36 cellular contexts compared by ENCODE assay signal in the genomic region with DNA sequence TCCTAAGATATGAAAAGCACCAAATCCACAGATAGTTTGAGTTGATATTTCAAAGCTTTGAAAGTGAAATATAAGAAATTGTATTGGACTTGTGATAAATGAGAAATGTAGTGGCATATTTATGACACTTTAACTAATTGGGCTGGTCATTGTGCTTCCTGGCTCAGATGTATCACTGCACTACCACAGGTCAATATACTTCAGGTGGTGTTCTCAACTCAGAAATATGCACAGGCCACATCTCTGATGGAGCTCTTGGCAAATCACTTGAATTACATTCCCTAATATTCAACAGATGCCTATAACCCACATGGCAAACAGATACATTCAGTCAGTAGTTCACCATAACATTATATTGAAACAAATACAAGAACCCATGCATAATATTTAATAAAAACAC.
"Had no signal": no experiment of that assay in that cellular context is flagged by ENCODE, and none has a peak within 500 bp of the region (broad histone marks: within the 10 kb centered on the region; RNA-seq: fewer than 3 reads in every experiment).

No MANE protein-coding gene starts in this region.

- ATAC-seq: activated CD8-positive, alpha-beta T cell treated with anti-CD3 and anti-CD28 coated beads for 36 hours; activated naive CD8-positive, alpha-beta T cell treated with anti-CD3 and anti-CD28 coated beads, Interleukin-2, amount 50 U/mL, for 24 hours; activated T-cell treated with anti-CD3 and anti-CD28 coated beads, Interleukin-2, amount 50 U/mL, for 4 hours; activated T-cell treated with anti-CD3 and anti-CD28 coated beads, Interleukin-2, amount 50 U/mL, for 72 hours; activated T-helper 17 cell treated with anti-CD3 and anti-CD28 coated beads, Interleukin-2, amount 50 U/mL, for 72 hours; body of pancreas had no signal

- H3K4me1 ChIP-seq: ascending aorta, breast epithelium had no signal

- H3K27ac Mint-ChIP-seq: activated B cell treated with CpG ODN at 0.5 μM for 24 hours; activated CD4-positive, alpha-beta memory T cell treated with anti-CD3 and anti-CD28 coated beads for 36 hours; activated CD4-positive, alpha-beta T cell treated with anti-CD3 and anti-CD28 coated beads, Interleukin-2, amount 10 ng/mL, durations not matched to agents 24 days and 14 days; activated CD8-positive, alpha-beta T cell treated with anti-CD3 and anti-CD28 coated beads for 36 hours; activated naive CD4-positive, alpha-beta T cell treated with anti-CD3 and anti-CD28 coated beads for 36 hours; activated naive CD4-positive, alpha-beta T cell treated with anti-CD3 and anti-CD28 coated beads, Interleukin-2, amount 50 U/mL, for 24 hours; activated naive CD8-positive, alpha-beta T cell; activated naive CD8-positive, alpha-beta T cell treated with anti-CD3 and anti-CD28 coated beads, Interleukin-2, amount 10 ng/mL, durations not matched to agents 7 days and 5 days; activated naive CD8-positive, alpha-beta T cell treated with anti-CD3 and anti-CD28 coated beads, Interleukin-2, amount 50 U/mL, for 24 hours; activated T-cell treated with anti-CD3 and anti-CD28 coated beads, Interleukin-2, amount 50 U/mL, for 72 hours; activated T-helper 1 cell treated with anti-CD3 and anti-CD28 coated beads, Interleukin-12 subunit alpha, Interleukin-12 subunit beta, Interleukin-2, Interleukin-4 antibody, amounts not matched to agents 30 ng/mL and 10 ng/mL and 1 ng/mL, durations not matched to agents 14 hours and 24 hours and 36 hours; activated T-helper 17 cell treated with anti-CD3 and anti-CD28 coated beads, Interleukin-2, amount 50 U/mL, for 72 hours; T-helper 1 cell treated with Interleukin-12 subunit alpha and Interleukin-12 subunit beta and Interleukin-4 antibody, amounts not matched to agents 30 μg/mL and 1 μg/mL, for 36 hours; T-helper 2 cell treated with Interferon-gamma antibody and Interleukin-4, amounts not matched to agents 5 μg/mL and 100 μg/mL, for 36 hours had no signal

- H3K4me3 Mint-ChIP-seq: activated B cell treated with CpG ODN at 0.5 μM for 24 hours; activated CD4-positive, alpha-beta memory T cell treated with anti-CD3 and anti-CD28 coated beads for 36 hours; activated CD4-positive, alpha-beta T cell treated with anti-CD3 and anti-CD28 coated beads, Interleukin-2, amount 10 ng/mL, durations not matched to agents 24 days and 14 days; activated CD8-positive, alpha-beta T cell treated with anti-CD3 and anti-CD28 coated beads for 36 hours; activated naive CD4-positive, alpha-beta T cell treated with anti-CD3 and anti-CD28 coated beads for 36 hours; activated naive CD4-positive, alpha-beta T cell treated with anti-CD3 and anti-CD28 coated beads, Interleukin-2, amount 50 U/mL, for 24 hours; activated naive CD8-positive, alpha-beta T cell; activated naive CD8-positive, alpha-beta T cell treated with anti-CD3 and anti-CD28 coated beads, Interleukin-2, amount 10 ng/mL, durations not matched to agents 7 days and 5 days; activated naive CD8-positive, alpha-beta T cell treated with anti-CD3 and anti-CD28 coated beads, Interleukin-2, amount 50 U/mL, for 24 hours; activated T-cell treated with anti-CD3 and anti-CD28 coated beads, Interleukin-2, amount 50 U/mL, for 4 hours; activated T-cell treated with anti-CD3 and anti-CD28 coated beads, Interleukin-2, amount 50 U/mL, for 72 hours; activated T-helper 1 cell treated with anti-CD3 and anti-CD28 coated beads, Interleukin-12 subunit alpha, Interleukin-12 subunit beta, Interleukin-2, Interleukin-4 antibody, amounts not matched to agents 30 ng/mL and 10 ng/mL and 1 ng/mL, durations not matched to agents 14 hours and 24 hours and 36 hours; activated T-helper 17 cell treated with anti-CD3 and anti-CD28 coated beads, Interleukin-2, amount 50 U/mL, for 72 hours; T-helper 1 cell treated with Interleukin-12 subunit alpha and Interleukin-12 subunit beta and Interleukin-4 antibody, amounts not matched to agents 30 μg/mL and 1 μg/mL, for 36 hours; T-helper 2 cell treated with Interferon-gamma antibody and Interleukin-4, amounts not matched to agents 5 μg/mL and 100 μg/mL, for 36 hours had no signal

- H3K36me3 Mint-ChIP-seq: activated CD4-positive, alpha-beta memory T cell treated with anti-CD3 and anti-CD28 coated beads for 36 hours; activated naive CD4-positive, alpha-beta T cell treated with anti-CD3 and anti-CD28 coated beads, Interleukin-2, amount 50 U/mL, for 24 hours; activated naive CD8-positive, alpha-beta T cell; activated naive CD8-positive, alpha-beta T cell treated with anti-CD3 and anti-CD28 coated beads, Interleukin-2, amount 10 ng/mL, durations not matched to agents 7 days and 5 days had no signal

- H3K27me3 ChIP-seq: ascending aorta, body of pancreas, brain microvascular endothelial cell, breast epithelium had no signal

- H3K4me3 ChIP-seq: ascending aorta, body of pancreas, breast epithelium had no signal

- DNase-seq: activated B cell treated with CpG ODN at 0.5 μM for 24 hours; activated CD4-positive, alpha-beta memory T cell treated with anti-CD3 and anti-CD28 coated beads for 36 hours; activated CD4-positive, alpha-beta T cell treated with anti-CD3 and anti-CD28 coated beads for 4 hours; activated CD4-positive, alpha-beta T cell treated with anti-CD3 and anti-CD28 coated beads, Interleukin-2, amount 10 ng/mL, durations not matched to agents 24 days and 14 days; activated CD4-positive, alpha-beta T cell treated with anti-CD3 and anti-CD28 coated beads, Interleukin-2, amount 50 U/mL, for 1 hour; activated CD4-positive, alpha-beta T cell treated with anti-CD3 and anti-CD28 coated beads, Interleukin-2, amount 50 U/mL, for 4 hours; activated CD4-positive, CD25-positive, alpha-beta regulatory T cell treated with anti-CD3 and anti-CD28 coated beads, Interleukin-2, amount 50 U/mL, for 72 hours; activated CD8-positive, alpha-beta memory T cell treated with anti-CD3 and anti-CD28 coated beads, Interleukin-2, amount 50 U/mL, for 4 hours; activated CD8-positive, alpha-beta T cell treated with anti-CD3 and anti-CD28 coated beads for 36 hours; activated effector memory CD4-positive, alpha-beta T cell treated with anti-CD3 and anti-CD28 coated beads, Interleukin-2, amount 50 U/mL, for 16 hours; activated gamma-delta T cell treated with Interleukin-2 at 50 U/mL for 16 hours; activated naive CD4-positive, alpha-beta T cell; activated naive CD4-positive, alpha-beta T cell treated with anti-CD3 and anti-CD28 coated beads for 36 hours; activated naive CD8-positive, alpha-beta T cell treated with anti-CD3 and anti-CD28 coated beads, Interleukin-2, amount 10 ng/mL, durations not matched to agents 7 days and 5 days; activated naive CD8-positive, alpha-beta T cell treated with anti-CD3 and anti-CD28 coated beads, Interleukin-2, amount 50 U/mL, for 24 hours; activated T-cell treated with anti-CD3 and anti-CD28 coated beads for 4 hours; activated T-cell treated with anti-CD3 and anti-CD28 coated beads, Interleukin-2, amount 50 U/mL, for 1 hour; activated T-cell treated with anti-CD3 and anti-CD28 coated beads, Interleukin-2, amount 50 U/mL, for 4 hours; activated T-cell treated with anti-CD3 and anti-CD28 coated beads, Interleukin-2, amount 50 U/mL, for 72 hours; amygdala; anterior cingulate cortex; body of pancreas; brain microvascular endothelial cell; central memory CD4-positive, alpha-beta T cell; T-helper 1 cell; T-helper 2 cell; T-helper 9 cell had no signal

- H3K36me3 ChIP-seq: ascending aorta, brain microvascular endothelial cell, breast epithelium had no signal

- H3K27me3 Mint-ChIP-seq: activated B cell treated with CpG ODN at 0.5 μM for 24 hours; activated CD4-positive, alpha-beta memory T cell treated with anti-CD3 and anti-CD28 coated beads for 36 hours; activated CD4-positive, alpha-beta T cell treated with anti-CD3 and anti-CD28 coated beads, Interleukin-2, amount 10 ng/mL, durations not matched to agents 24 days and 14 days; activated CD8-positive, alpha-beta T cell treated with anti-CD3 and anti-CD28 coated beads for 36 hours; activated naive CD4-positive, alpha-beta T cell treated with anti-CD3 and anti-CD28 coated beads, Interleukin-2, amount 50 U/mL, for 24 hours; activated naive CD8-positive, alpha-beta T cell; activated naive CD8-positive, alpha-beta T cell treated with anti-CD3 and anti-CD28 coated beads, Interleukin-2, amount 10 ng/mL, durations not matched to agents 7 days and 5 days; activated naive CD8-positive, alpha-beta T cell treated with anti-CD3 and anti-CD28 coated beads, Interleukin-2, amount 50 U/mL, for 24 hours had no signal

- H3K4me1 Mint-ChIP-seq: activated B cell treated with CpG ODN at 0.5 μM for 24 hours; activated CD4-positive, alpha-beta T cell treated with anti-CD3 and anti-CD28 coated beads, Interleukin-2, amount 10 ng/mL, durations not matched to agents 24 days and 14 days; activated naive CD4-positive, alpha-beta T cell treated with anti-CD3 and anti-CD28 coated beads, Interleukin-2, amount 50 U/mL, for 24 hours; activated naive CD8-positive, alpha-beta T cell treated with anti-CD3 and anti-CD28 coated beads, Interleukin-2, amount 10 ng/mL, durations not matched to agents 7 days and 5 days; activated naive CD8-positive, alpha-beta T cell treated with anti-CD3 and anti-CD28 coated beads, Interleukin-2, amount 50 U/mL, for 24 hours; activated T-helper 17 cell treated with anti-CD3 and anti-CD28 coated beads, Interleukin-2, amount 50 U/mL, for 72 hours had no signal

- H3K9me3 ChIP-seq: ascending aorta, body of pancreas, breast epithelium had no signal

- H3K9me3 Mint-ChIP-seq: activated B cell treated with CpG ODN at 0.5 μM for 24 hours; activated CD4-positive, alpha-beta memory T cell treated with anti-CD3 and anti-CD28 coated beads for 36 hours; activated CD4-positive, alpha-beta T cell treated with anti-CD3 and anti-CD28 coated beads, Interleukin-2, amount 10 ng/mL, durations not matched to agents 24 days and 14 days; activated CD8-positive, alpha-beta T cell treated with anti-CD3 and anti-CD28 coated beads for 36 hours; activated naive CD4-positive, alpha-beta T cell treated with anti-CD3 and anti-CD28 coated beads for 36 hours; activated naive CD4-positive, alpha-beta T cell treated with anti-CD3 and anti-CD28 coated beads, Interleukin-2, amount 50 U/mL, for 24 hours; activated naive CD8-positive, alpha-beta T cell treated with anti-CD3 and anti-CD28 coated beads, Interleukin-2, amount 10 ng/mL, durations not matched to agents 7 days and 5 days; activated naive CD8-positive, alpha-beta T cell treated with anti-CD3 and anti-CD28 coated beads, Interleukin-2, amount 50 U/mL, for 24 hours; activated T-cell treated with anti-CD3 and anti-CD28 coated beads, Interleukin-2, amount 50 U/mL, for 4 hours; activated T-helper 1 cell treated with anti-CD3 and anti-CD28 coated beads, Interleukin-12 subunit alpha, Interleukin-12 subunit beta, Interleukin-2, Interleukin-4 antibody, amounts not matched to agents 30 ng/mL and 10 ng/mL and 1 ng/mL, durations not matched to agents 14 hours and 24 hours and 36 hours; activated T-helper 17 cell treated with anti-CD3 and anti-CD28 coated beads, Interleukin-2, amount 50 U/mL, for 72 hours; T-helper 1 cell treated with Interleukin-12 subunit alpha and Interleukin-12 subunit beta and Interleukin-4 antibody, amounts not matched to agents 30 μg/mL and 1 μg/mL, for 36 hours; T-helper 2 cell treated with Interferon-gamma antibody and Interleukin-4, amounts not matched to agents 5 μg/mL and 100 μg/mL, for 36 hours had no signal

- H3K27ac ChIP-seq: ascending aorta, body of pancreas, brain microvascular endothelial cell, breast epithelium, VCaP had no signal
